In the genomic region with DNA sequence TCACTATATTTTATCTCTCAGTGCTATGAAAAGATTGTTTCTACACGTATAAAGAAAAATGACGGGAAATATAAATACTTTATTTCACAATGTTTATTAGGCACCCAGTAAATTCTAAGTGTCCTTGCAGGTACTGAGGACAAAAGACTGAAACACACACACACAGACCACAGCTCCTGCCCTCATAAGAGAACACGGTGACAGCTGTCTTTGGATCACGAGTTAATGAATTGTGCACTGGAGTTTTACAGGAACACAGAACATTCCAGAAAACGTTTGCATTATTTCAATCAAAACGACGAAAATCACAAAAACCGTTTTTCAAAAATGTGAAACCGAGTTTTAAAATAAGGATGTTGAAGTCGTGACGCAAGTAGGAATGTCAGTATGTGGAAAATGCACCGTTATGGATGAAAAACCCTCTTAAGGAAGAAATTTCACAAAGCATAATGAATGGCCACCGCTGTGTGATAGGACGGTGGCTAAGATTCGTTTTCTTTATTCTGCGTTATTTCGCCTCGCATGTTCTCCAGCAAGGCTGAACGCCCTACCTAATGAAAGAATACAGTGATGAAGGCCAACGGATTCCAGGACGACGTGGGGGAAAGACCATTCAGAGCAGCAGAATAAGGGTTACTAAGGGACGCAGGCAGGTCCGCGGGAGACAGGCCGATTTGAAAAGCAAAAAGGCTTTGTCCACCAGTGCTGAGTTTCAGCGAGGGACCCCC, we compare ENCODE assay signal across 8 cellular contexts. TPM values are rescaled to one million over a fixed set of nuclear protein-coding genes. Genes with fewer than 3 reads are reported as not detected.
DNase-seq lines count a peak whose midpoint lies in the region; ATAC-seq, FAIRE-seq and TF ChIP-seq lines count a peak whose summit lies in the region.

No MANE protein-coding gene starts in this region.

- no peak for TF ChIP-seq EP300 in K562 (IDR thresholded peaks at IDR 0.05; ENCODE audit: low read length)

- ATAC-seq in K562 (no peak; the same call in 2 of the 3 replicates), lung (ENCODE audit: insufficient read depth, low FRiP score) (no peak)

- no peaks in the 10 kb centered on the region for H4K20me1 ChIP-seq in K562 (replicated peaks; ENCODE audit: control insufficient read depth, insufficient read depth, low read length)

- no peaks in the 10 kb centered on the region for H3K36me3 ChIP-seq in K562 (ENCODE audit: control insufficient read depth, insufficient read depth, low read length)
- H3K36me3 ChIP-seq in lung (ENCODE audit: control insufficient read depth in 2 of 2, insufficient read depth in 2 of 2, low read length in 2 of 2) = no peaks in the 10 kb centered on the region
- no peaks in the 10 kb centered on the region for H3K36me3 ChIP-seq in vagina

- CTCF ChIA-PET in K562 (lab: Yijun Ruan, JAX; ENCODE audit: low intra/inter-chr PET ratio) = interaction anchor here (0.6 to 1.2 kb wide), 2 partner anchors 13 to 533 kb away, joined by 4 read pairs; no protein-coding TSS in a partner anchor

- TF ChIP-seq POLR2A in K562 (conservative IDR thresholded peaks at IDR 0.05) (no peak), vagina (IDR thresholded peaks at IDR 0.05) (no peak)

- POLR2A ChIA-PET in K562 (lab: Yijun Ruan, JAX) = no interaction called here

- H3K27me3 ChIP-seq in K562 (ENCODE audit: control insufficient read depth in 2 of 2, insufficient read depth in 2 of 2, low read length in 2 of 2) = no peaks in the 10 kb centered on the region
- H3K27me3 ChIP-seq in lung (ENCODE audit: control insufficient read depth, insufficient read depth) = no peaks in the 10 kb centered on the region
- H3K27me3 ChIP-seq in vagina = no peaks in the 10 kb centered on the region

- 5% methylated on average over 27 of the region's 27 CpGs for WGBS in K562 (ENCODE audit: insufficient coverage, low coverage, missing lambda C conversion rate)
- 3% methylated on average over 27 of the region's 27 CpGs for WGBS in lung, 2 donors

- in situ Hi-C loops in K562 (cut with MboI) = no loop called here

- H3K4me1 ChIP-seq in K562 (replicated peaks in 1 of 2; ENCODE audit: control insufficient read depth in 2 of 2, insufficient read depth in 2 of 2, low read length in 2 of 2) = peaks cover 0 to 6% of the 10 kb centered on the region in 2 experiments; a peak in 4 of 5 replicates
- no peaks in the 10 kb centered on the region for H3K4me1 ChIP-seq in lung (ENCODE audit: control insufficient read depth in 2 of 2, insufficient read depth in 2 of 2, low read length in 2 of 2)
- H3K4me1 ChIP-seq in vagina = peaks cover 7% of the 10 kb centered on the region

- peak overlapping the region; percentile 88 for H3K4me2 ChIP-seq in K562 (ENCODE audit: insufficient read depth, low read length)

- BruUV-seq in K562 (replicated peaks; lab: Mats Ljungman, UMichigan) = no TSS peak

- H3K79me2 ChIP-seq in K562 (ENCODE audit: control insufficient read depth, insufficient read depth, low read length) = no peaks in the 10 kb centered on the region

- H3K9me3 ChIP-seq in K562 (replicated peaks; ENCODE audit: control insufficient read depth, insufficient read depth, low read depth, low read length) (no peaks in the 10 kb centered on the region), lung (ENCODE audit: control insufficient read depth in 2 of 2, insufficient read depth in 1 of 2, low read length in 1 of 2) (no peaks in the 10 kb centered on the region), vagina (no peaks in the 10 kb centered on the region)

- intact Hi-C loops in K562 (cut with micrococcal nuclease) (no loop called here), vagina (cut with DNase I) (no loop called here)

- no peaks in the 10 kb centered on the region for H3K9me1 ChIP-seq in K562 (ENCODE audit: control insufficient read depth, insufficient read depth, low read length)

- DNase-seq in activated CD8-positive, alpha-beta memory T cell treated with anti-CD3 and anti-CD28 coated beads for 24 hours = peak; percentile 28
- DNase-seq in activated CD8-positive, alpha-beta memory T cell treated with anti-CD3 and anti-CD28 coated beads, Interleukin-2, amount 50 U/mL, for 4 hours = no peak
- DNase-seq in HT-29 (ENCODE audit: low spot score) (peak; percentile 16), K562 (ENCODE audit: extremely low read depth in 1 of 4, low spot score in 3 of 4) (no peak), lung (ENCODE audit: low spot score) (no peak), vagina (ENCODE audit: extremely low spot score in 2 of 2) (no peak), H4 (ENCODE audit: low spot score) (no peak), Kasumi-1 (lab: John Stamatoyannopoulos, UW) (no peak)

- peak overlapping the region; percentile 95 for H2AFZ ChIP-seq in K562 (ENCODE audit: low read depth, low read length)

- no peak for TF ChIP-seq CTCF in K562 (IDR thresholded peaks at IDR 0.05 in 2 of 3, conservative IDR thresholded peaks at IDR 0.05 in 1 of 3; ENCODE audit: insufficient read depth in 2 of 3, low read depth in 1 of 3, low read length in 3 of 3)
- TF ChIP-seq CTCF in lung (IDR thresholded peaks at IDR 0.05; ENCODE audit: control extremely low read depth, extremely low read depth) = no peak
- TF ChIP-seq CTCF in vagina (IDR thresholded peaks at IDR 0.05) = no peak

- H3K27ac ChIP-seq in K562 (ENCODE audit: extremely low read depth, low read depth, low read length) = peak overlapping the region; percentile 60
- H3K27ac ChIP-seq in lung (ENCODE audit: low read depth in 1 of 2, low read length in 1 of 2) = peak overlapping the region; percentile 52 to 85
- H3K27ac ChIP-seq in vagina = peak overlapping the region; percentile 97

- FAIRE-seq in K562 (lab: Jason Lieb, UNC) = peak; percentile 62

- no peak for TF ChIP-seq RAD21 in K562 (CRISPR knock-in tag; conservative IDR thresholded peaks at IDR 0.05 in 1 of 2, IDR thresholded peaks at IDR 0.05 in 1 of 2)

- H3K4me3 ChIP-seq in K562 (peak overlapping the region; percentile 72), lung (peak overlapping the region; percentile 25), vagina (peak overlapping the region; percentile 70 to 76)

- H3K9ac ChIP-seq in K562 (ENCODE audit: insufficient read depth in 1 of 2, low read depth in 2 of 2, low read length in 2 of 2) = peak overlapping the region; percentile 83 to 97

TF ChIP-seq in K562, 482 proteins besides CTCF, POLR2A, EP300 and RAD21 (continues in another document):
- no peak for TF ChIP-seq PTRF (tag; IDR thresholded peaks at IDR 0.05)
- TF ChIP-seq KLF13 (tag; IDR thresholded peaks at IDR 0.05; ENCODE audit: borderline replicate concordance, low read depth) = no peak
- TF ChIP-seq FOSL1 (tag; conservative IDR thresholded peaks at IDR 0.05) = no peak
- TF ChIP-seq ZNF224 (CRISPR knock-in tag; IDR thresholded peaks at IDR 0.05) = no peak
- peak; percentile 10 for TF ChIP-seq TBP (optimal IDR thresholded peaks at IDR 0.05; ENCODE audit: low read depth, low read length)
- TF ChIP-seq SMARCA5 (IDR thresholded peaks at IDR 0.05) = no peak
- no peak for TF ChIP-seq NCOA2 (IDR thresholded peaks at IDR 0.05; ENCODE audit: partially characterized antibody in 2 of 2)

RNA-seq across cellular contexts. Expression of gene FAM156A, which starts 24.2 kb away (rescaled TPM):
- total RNA-seq in HT-29 (2014; rRNA removed; shearing (Covaris generic)) = 13.2 and 20.8 TPM in 2 replicates
- total RNA-seq in K562 (2011; cell fraction: chromatin; rRNA removed; ENCODE audit: low replicate concordance) = 56.1 and 59.3 TPM in 2 replicates
- 16.8 and 19.7 TPM in 2 replicates for total RNA-seq in K562 (2011; cell fraction: nucleolus; rRNA removed)
- total RNA-seq in K562 (2011; cell fraction: nucleoplasm; rRNA removed) = 34.2 and 51.3 TPM in 2 replicates
- total RNA-seq in K562 (2014; rRNA removed) = 8.2 and 8.6 TPM in 2 replicates
- 7.2 and 9.0 TPM in 2 replicates for total RNA-seq in K562 (2014; rRNA removed; fragmentation: Illumina TruSeq; extraction: Trizol)
- total RNA-seq in K562 (2015; rRNA removed; fragmentation: Illumina TruSeq; extraction: Trizol) = 6.6 and 8.8 TPM in 2 replicates
- total RNA-seq in K562 (2021) = 14.5 and 14.8 TPM in 2 replicates
- 20.3 and 20.6 TPM in 2 replicates for polyA plus RNA-seq in K562 (2011; rRNA removed)
- 18.9 and 20.6 TPM in 2 replicates for polyA plus RNA-seq in K562 (2011; cell fraction: cytosol; rRNA removed)
- 92.9 and 126 TPM in 2 replicates for polyA plus RNA-seq in K562 (2011; cell fraction: nucleus; rRNA removed)
- polyA plus RNA-seq in K562 (2012) = 19.4 and 25.5 TPM in 2 replicates
- polyA plus RNA-seq in K562 (2014; fragmentation: Illumina TruSeq; extraction: Trizol) = 13.2 and 13.4 TPM in 2 replicates
- 1 to 10 TPM; 1.9 to 2.9 TPM for polyA plus RNA-seq in K562 (2014; fragmentation: Nextera tagmentation; extraction: Ambion mirVana)
- polyA plus RNA-seq in K562 (2014; rRNA removed) = 16.7 and 20.3 TPM in 2 replicates
- 5.1 and 6.9 TPM in 2 replicates for polyA minus RNA-seq in K562 (2011; rRNA and poly(A)+ RNA removed)
- 2.9 and 6.2 TPM in 2 replicates for polyA minus RNA-seq in K562 (2011; cell fraction: cytosol; rRNA and poly(A)+ RNA removed)
- polyA minus RNA-seq in K562 (2011; cell fraction: nucleus; rRNA and poly(A)+ RNA removed) = 10.5 and 12.1 TPM in 2 replicates
- 10 to 100 TPM; 18.9 to 21.4 TPM for total RNA-seq in lung
- polyA plus RNA-seq in lung = 10 to 100 TPM; 14.0 to 16.1 TPM
- total RNA-seq in vagina = 14.7 TPM
- 9.5 and 11.5 TPM in 2 replicates for total RNA-seq in H4 (2014; rRNA removed; shearing (Covaris generic))

RNA-seq across cellular contexts. Expression of gene FAM156B, which starts 37.0 kb away (rescaled TPM):
- 28.7 and 36.4 TPM in 2 replicates for total RNA-seq in HT-29 (2014; rRNA removed; shearing (Covaris generic))
- 30.5 and 55.9 TPM in 2 replicates for total RNA-seq in K562 (2011; cell fraction: chromatin; rRNA removed; ENCODE audit: low replicate concordance)
- 38.8 and 44.7 TPM in 2 replicates for total RNA-seq in K562 (2011; cell fraction: nucleolus; rRNA removed)
- 32.0 and 37.1 TPM in 2 replicates for total RNA-seq in K562 (2011; cell fraction: nucleoplasm; rRNA removed)
- total RNA-seq in K562 (2014; rRNA removed) = 16.7 and 22.9 TPM in 2 replicates
- total RNA-seq in K562 (2014; rRNA removed; fragmentation: Illumina TruSeq; extraction: Trizol) = 1.5 and 5.4 TPM in 2 replicates
- 8.6 and 12.3 TPM in 2 replicates for total RNA-seq in K562 (2015; rRNA removed; fragmentation: Illumina TruSeq; extraction: Trizol)
- 7.1 and 14.2 TPM in 2 replicates for total RNA-seq in K562 (2021)
- polyA plus RNA-seq in K562 (2011; rRNA removed) = 19.4 and 20.6 TPM in 2 replicates
- polyA plus RNA-seq in K562 (2011; cell fraction: cytosol; rRNA removed) = 34.9 and 40.7 TPM in 2 replicates
- polyA plus RNA-seq in K562 (2011; cell fraction: nucleus; rRNA removed) = 109 and 172 TPM in 2 replicates
- 11.3 and 12.0 TPM in 2 replicates for polyA plus RNA-seq in K562 (2012)
- 18.3 and 21.2 TPM in 2 replicates for polyA plus RNA-seq in K562 (2014; fragmentation: Illumina TruSeq; extraction: Trizol)
- polyA plus RNA-seq in K562 (2014; fragmentation: Nextera tagmentation; extraction: Ambion mirVana) = under 1 TPM; 0.24 to 0.45 TPM
- polyA plus RNA-seq in K562 (2014; rRNA removed) = 30.8 and 32.2 TPM in 2 replicates
- 8.5 and 14.4 TPM in 2 replicates for polyA minus RNA-seq in K562 (2011; rRNA and poly(A)+ RNA removed)
- 4.7 and 5.7 TPM in 2 replicates for polyA minus RNA-seq in K562 (2011; cell fraction: cytosol; rRNA and poly(A)+ RNA removed)
- polyA minus RNA-seq in K562 (2011; cell fraction: nucleus; rRNA and poly(A)+ RNA removed) = 10.8 and 11.6 TPM in 2 replicates
- 10 to 100 TPM; 19.8 to 21.2 TPM for total RNA-seq in lung
- 10 to 100 TPM; 17.3 to 34.2 TPM for polyA plus RNA-seq in lung
- total RNA-seq in vagina = 18.7 TPM
- 0.66 and 5.8 TPM in 2 replicates for total RNA-seq in H4 (2014; rRNA removed; shearing (Covaris generic))

Comparison
In these comparisons a context has a peak if more than half of its experiments do, and no peak if none do; other contexts are left out.
1. DNase-seq: peak in activated CD8-positive, alpha-beta memory T cell treated with anti-CD3 and anti-CD28 coated beads for 24 hours (single experiment) and HT-29 (single experiment); none in activated CD8-positive, alpha-beta memory T cell treated with anti-CD3 and anti-CD28 coated beads, Interleukin-2, amount 50 U/mL, for 4 hours (single experiment), K562 (0 of 4), lung (single experiment), vagina (0 of 2), H4 (single experiment) and Kasumi-1 (0 of 2).
2. Peak in every context shown above with its lines, with median percentiles within 50 percentile points of each other: H3K27ac ChIP-seq and H3K4me3 ChIP-seq.